In the genomic region with DNA sequence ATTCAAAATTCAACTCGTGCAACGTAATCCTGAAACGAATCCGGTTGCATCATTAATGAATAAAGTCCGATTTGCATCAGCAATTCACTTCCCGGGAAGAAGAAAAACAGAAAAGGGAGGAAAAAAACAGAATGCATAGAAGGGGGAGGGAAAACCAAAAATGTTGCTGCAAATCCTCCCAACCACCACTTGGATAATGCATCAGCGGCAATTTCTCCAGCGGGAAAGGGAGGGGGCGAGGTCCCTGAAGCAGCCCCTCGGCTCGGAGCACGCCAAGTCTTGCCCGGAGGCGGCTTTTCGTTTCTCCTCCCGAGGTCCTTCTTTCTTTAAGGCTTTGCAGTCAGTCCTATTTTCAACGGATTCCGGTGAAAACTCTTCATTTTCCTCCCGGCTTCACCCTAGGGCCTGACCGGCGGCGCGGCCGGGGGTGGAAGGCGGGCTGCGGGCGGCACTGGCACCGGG, we compare ENCODE assay signal across 8 cellular contexts. TPM values are rescaled to one million over a fixed set of nuclear protein-coding genes. Genes with fewer than 3 reads are reported as not detected.
DNase-seq lines count a peak whose midpoint lies in the region; ATAC-seq and TF ChIP-seq lines count a peak whose summit lies in the region.

No MANE protein-coding gene starts in this region.

- no peaks in the 10 kb centered on the region for H3K9me3 Mint-ChIP-seq in activated T-helper 2 cell treated with anti-CD3 and anti-CD28 coated beads, Interferon-gamma antibody, Interleukin-2, Interleukin-4, amounts not matched to agents 10 μg/mL and 5 μg/mL and 100 μg/mL, durations not matched to agents 14 hours and 24 hours and 36 hours
- H3K9me3 Mint-ChIP-seq in neural crest cell, result no peaks in the 10 kb centered on the region

- TF ChIP-seq CTCF in cardiac muscle cell (IDR thresholded peaks at IDR 0.05; ENCODE audit: low read depth, low read length), result peak; percentile 16
- peak; percentile 53 for TF ChIP-seq CTCF in neural crest cell (conservative IDR thresholded peaks at IDR 0.05)

- intact Hi-C loops in Right ventricle myocardium inferior (cut with DNase I), result loop anchor here (2.0 to 10.0 kb wide), 4 partner anchors 39 to 403 kb away; no protein-coding TSS in a partner anchor
- intact Hi-C loops in activated T-helper 2 cell treated with anti-CD3 and anti-CD28 coated beads, Interferon-gamma antibody, Interleukin-2, Interleukin-4, amounts not matched to agents 10 μg/mL and 5 μg/mL and 100 μg/mL, durations not matched to agents 14 hours and 24 hours and 36 hours (cut with micrococcal nuclease), result loop anchor here (5.0 to 10.0 kb wide), 2 partner anchors 117 to 375 kb away; a partner anchor contains a TSS

- H3K4me1 ChIP-seq in cardiac muscle cell (ENCODE audit: low read depth), result peaks cover 12% of the 10 kb centered on the region

- no peaks in the 10 kb centered on the region for H3K27me3 ChIP-seq in cardiac muscle cell

- peaks cover 59% of the 10 kb centered on the region for H3K27me3 Mint-ChIP-seq in activated T-helper 2 cell treated with anti-CD3 and anti-CD28 coated beads, Interferon-gamma antibody, Interleukin-2, Interleukin-4, amounts not matched to agents 10 μg/mL and 5 μg/mL and 100 μg/mL, durations not matched to agents 14 hours and 24 hours and 36 hours (ENCODE audit: low read depth)
- no peaks in the 10 kb centered on the region for H3K27me3 Mint-ChIP-seq in neural crest cell (ENCODE audit: low read depth)

- peaks cover 24% of the 10 kb centered on the region for H3K4me1 Mint-ChIP-seq in activated T-helper 2 cell treated with anti-CD3 and anti-CD28 coated beads, Interferon-gamma antibody, Interleukin-2, Interleukin-4, amounts not matched to agents 10 μg/mL and 5 μg/mL and 100 μg/mL, durations not matched to agents 14 hours and 24 hours and 36 hours (ENCODE audit: low read depth)
- H3K4me1 Mint-ChIP-seq in neural crest cell, result peaks cover 58% of the 10 kb centered on the region

- H3K4me3 Mint-ChIP-seq in activated T-helper 2 cell treated with anti-CD3 and anti-CD28 coated beads, Interferon-gamma antibody, Interleukin-2, Interleukin-4, amounts not matched to agents 10 μg/mL and 5 μg/mL and 100 μg/mL, durations not matched to agents 14 hours and 24 hours and 36 hours (ENCODE audit: low read depth), result peak overlapping the region; percentile 83
- H3K4me3 Mint-ChIP-seq in neural crest cell, result peak overlapping the region; percentile 96

- H3K27ac Mint-ChIP-seq in activated T-helper 2 cell treated with anti-CD3 and anti-CD28 coated beads, Interferon-gamma antibody, Interleukin-2, Interleukin-4, amounts not matched to agents 10 μg/mL and 5 μg/mL and 100 μg/mL, durations not matched to agents 14 hours and 24 hours and 36 hours, result peak overlapping the region; percentile 21
- peak overlapping the region; percentile 89 for H3K27ac Mint-ChIP-seq in neural crest cell (ENCODE audit: unreplicated experiment)

- no peaks in the 10 kb centered on the region for H3K9me3 ChIP-seq in cardiac muscle cell (ENCODE audit: low read depth)

- no peaks in the 10 kb centered on the region for H3K36me3 Mint-ChIP-seq in activated T-helper 2 cell treated with anti-CD3 and anti-CD28 coated beads, Interferon-gamma antibody, Interleukin-2, Interleukin-4, amounts not matched to agents 10 μg/mL and 5 μg/mL and 100 μg/mL, durations not matched to agents 14 hours and 24 hours and 36 hours (ENCODE audit: low read depth)
- H3K36me3 Mint-ChIP-seq in neural crest cell (ENCODE audit: low read depth), result no peaks in the 10 kb centered on the region

- ATAC-seq in Right ventricle myocardium inferior (no peak), GM21381 (IDR thresholded peaks at IDR 0.05; ENCODE audit: unreplicated experiment) (no peak), GM21528 (IDR thresholded peaks at IDR 0.05; ENCODE audit: low FRiP score, unreplicated experiment) (no peak)

- DNase-seq in cardiac muscle cell (ENCODE audit: low read depth in 1 of 2, low spot score in 1 of 2) (peak; percentile 69 to 76), Right ventricle myocardium inferior (ENCODE audit: missing footprints) (no peak), NCI-H2107 (lab: John Stamatoyannopoulos, UW) (peak; percentile 53), foreskin melanocyte (peak; percentile 72), neural crest cell (ENCODE audit: low read depth, low spot score) (peak; percentile 64)
- DNase-seq in activated T-helper 2 cell treated with anti-CD3 and anti-CD28 coated beads, Interferon-gamma antibody, Interleukin-2, Interleukin-4, amounts not matched to agents 10 μg/mL and 5 μg/mL and 100 μg/mL, durations not matched to agents 14 hours and 24 hours and 36 hours (ENCODE audit: low spot score), result no peak

- peak overlapping the region; percentile 90 for H3K4me3 ChIP-seq in cardiac muscle cell

- H3K27ac ChIP-seq in cardiac muscle cell, result peak overlapping the region; percentile 85

- no peaks in the 10 kb centered on the region for H3K36me3 ChIP-seq in cardiac muscle cell

RNA-seq across cellular contexts. Expression of a gene that starts 0.7 kb away (rescaled TPM):
- total RNA-seq in cardiac muscle cell (12.0 and 25.2 TPM in 2 replicates), Right ventricle myocardium inferior (37.2 TPM), neural crest cell (35.6 and 38.0 TPM in 2 replicates)
- polyA plus RNA-seq in cardiac muscle cell, result 25.1 and 32.8 TPM in 2 replicates
- 6.6 and 7.1 TPM in 2 replicates for total RNA-seq in activated T-helper 2 cell treated with anti-CD3 and anti-CD28 coated beads, Interferon-gamma antibody, Interleukin-2, Interleukin-4, amounts not matched to agents 10 μg/mL and 5 μg/mL and 100 μg/mL, durations not matched to agents 14 hours and 24 hours and 36 hours

Comparison
In these comparisons a context has a peak if more than half of its experiments do, and no peak if none do; other contexts are left out.
1. DNase-seq: peak in cardiac muscle cell (2 of 2), NCI-H2107 (single experiment), foreskin melanocyte (single experiment) and neural crest cell (single experiment); none in Right ventricle myocardium inferior (single experiment) and activated T-helper 2 cell treated with anti-CD3 and anti-CD28 coated beads, Interferon-gamma antibody, Interleukin-2, Interleukin-4, amounts not matched to agents 10 μg/mL and 5 μg/mL and 100 μg/mL, durations not matched to agents 14 hours and 24 hours and 36 hours (single experiment).